In the genomic region with DNA sequence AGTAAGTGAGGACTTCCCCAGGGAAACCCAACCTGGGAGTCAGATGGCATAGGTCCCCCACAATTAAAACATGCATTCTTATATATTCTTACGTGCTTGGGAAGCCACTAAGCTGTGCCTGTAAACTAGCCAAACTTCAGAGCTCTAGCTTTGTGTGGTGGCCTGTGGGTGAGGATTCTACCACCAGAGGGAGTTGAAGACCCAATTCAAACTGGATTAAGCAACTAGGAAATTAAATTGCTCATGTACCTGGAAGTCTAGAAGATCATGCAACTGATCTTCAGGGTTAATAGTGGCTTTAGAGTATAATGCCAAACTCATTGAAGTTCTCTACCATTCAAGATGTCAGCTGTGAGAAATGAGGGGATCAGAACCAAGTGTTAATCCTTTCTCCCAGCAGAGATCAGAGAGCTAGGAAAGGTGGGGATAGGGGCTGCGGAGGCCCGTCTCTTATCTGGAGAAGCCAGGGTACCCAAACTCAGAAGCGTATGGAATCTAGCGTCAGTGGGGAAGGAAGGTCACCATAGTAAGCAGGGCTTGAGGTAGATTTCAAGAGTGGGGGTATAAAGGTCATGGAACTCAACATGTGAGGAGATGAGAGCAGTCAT, we compare ENCODE assay signal across 9 cellular contexts. TPM values are rescaled to one million over a fixed set of nuclear protein-coding genes. Genes with fewer than 3 reads are reported as not detected.
DNase-seq lines count a peak whose midpoint lies in the region; ATAC-seq lines count a peak whose summit lies in the region.
"Had no signal": no experiment of that assay in that cellular context is flagged by ENCODE, and none has a peak within 500 bp of the region (broad histone marks: within the 10 kb centered on the region; RNA-seq: fewer than 3 reads in every experiment).

No MANE protein-coding gene starts in this region.

- no peaks in the 10 kb centered on the region for H3K36me3 ChIP-seq in aorta (ENCODE audit: control insufficient read depth in 1 of 2, insufficient read depth in 2 of 2, low read length in 1 of 2)
- H3K36me3 ChIP-seq: BLaER1 treated with 17β-estradiol and CSF1 and Interleukin-3, amounts not matched to agents 10 nM and 100 nM had no signal

- no peaks in the 10 kb centered on the region for H3K27me3 ChIP-seq in aorta (ENCODE audit: control insufficient read depth in 1 of 2, insufficient read depth in 2 of 2, low read length in 1 of 2)
- H3K27me3 ChIP-seq: BLaER1 treated with 17β-estradiol and CSF1 and Interleukin-3, amounts not matched to agents 10 nM and 100 nM had no signal

- no peaks in the 10 kb centered on the region for H3K4me1 ChIP-seq in aorta (ENCODE audit: control insufficient read depth in 1 of 2, insufficient read depth in 2 of 2, low read length in 2 of 2)

- ATAC-seq in aorta (ENCODE audit: low FRiP score) = peak; percentile 6
- no peak for ATAC-seq in GM19452 (IDR thresholded peaks at IDR 0.05; ENCODE audit: unreplicated experiment)
- ATAC-seq in HG03469 (IDR thresholded peaks at IDR 0.05; ENCODE audit: unreplicated experiment) = no peak

- WGBS in aorta, 2 donors = 68 to 71% methylated on average over 5 of the region's 5 CpGs

- intact Hi-C loops in aorta (cut with DNase I) = no loop called here

- H3K27ac ChIP-seq in aorta (ENCODE audit: low read depth in 1 of 2, low read length in 2 of 2) = no peak overlapping the region
- H3K27ac ChIP-seq: BLaER1 treated with 17β-estradiol and CSF1 and Interleukin-3, amounts not matched to agents 10 nM and 100 nM had no signal

- H3K9me3 ChIP-seq in aorta (ENCODE audit: control insufficient read depth, low read length) = no peaks in the 10 kb centered on the region
- H3K9me3 ChIP-seq: BLaER1 treated with 17β-estradiol and CSF1 and Interleukin-3, amounts not matched to agents 10 nM and 100 nM had no signal

- DNase-seq in NCI-H2227 (lab: John Stamatoyannopoulos, UW; ENCODE audit: unreplicated experiment) (peak; percentile 38), NCI-H2227 treated with DMSO at 0.1 percent for 48 hours (lab: John Stamatoyannopoulos, UW) (no peak), M059J (ENCODE audit: low read depth) (peak; percentile 39), UCSD-AML1 (lab: John Stamatoyannopoulos, UW; ENCODE audit: unreplicated experiment) (peak; percentile 12), iPS-NIHi7 (ENCODE audit: extremely low spot score) (peak; percentile 46), aorta (no peak)

- H3K4me3 ChIP-seq in aorta (ENCODE audit: low read length in 2 of 2) = no peak overlapping the region
- H3K4me3 ChIP-seq: BLaER1 treated with 17β-estradiol and CSF1 and Interleukin-3, amounts not matched to agents 10 nM and 100 nM had no signal

RNA-seq across cellular contexts. Expression of a gene that starts 53.2 kb away (rescaled TPM):
- 10.2 and 23.3 TPM in 2 replicates for total RNA-seq in M059J (2014; rRNA removed; shearing (Covaris generic))
- total RNA-seq in aorta = 1 to 10 TPM; 2.7 to 5.6 TPM
- under 1 TPM in 1 of 2 donors, not detected in 1; 0.28 TPM for polyA plus RNA-seq in aorta

Comparison
In these comparisons a context has a peak if more than half of its experiments do, and no peak if none do; other contexts are left out.
1. DNase-seq: peak in NCI-H2227 (single experiment), M059J (single experiment), UCSD-AML1 (single experiment) and iPS-NIHi7 (single experiment); none in NCI-H2227 treated with DMSO at 0.1 percent for 48 hours (single experiment) and aorta (0 of 2).